In the genomic region with DNA sequence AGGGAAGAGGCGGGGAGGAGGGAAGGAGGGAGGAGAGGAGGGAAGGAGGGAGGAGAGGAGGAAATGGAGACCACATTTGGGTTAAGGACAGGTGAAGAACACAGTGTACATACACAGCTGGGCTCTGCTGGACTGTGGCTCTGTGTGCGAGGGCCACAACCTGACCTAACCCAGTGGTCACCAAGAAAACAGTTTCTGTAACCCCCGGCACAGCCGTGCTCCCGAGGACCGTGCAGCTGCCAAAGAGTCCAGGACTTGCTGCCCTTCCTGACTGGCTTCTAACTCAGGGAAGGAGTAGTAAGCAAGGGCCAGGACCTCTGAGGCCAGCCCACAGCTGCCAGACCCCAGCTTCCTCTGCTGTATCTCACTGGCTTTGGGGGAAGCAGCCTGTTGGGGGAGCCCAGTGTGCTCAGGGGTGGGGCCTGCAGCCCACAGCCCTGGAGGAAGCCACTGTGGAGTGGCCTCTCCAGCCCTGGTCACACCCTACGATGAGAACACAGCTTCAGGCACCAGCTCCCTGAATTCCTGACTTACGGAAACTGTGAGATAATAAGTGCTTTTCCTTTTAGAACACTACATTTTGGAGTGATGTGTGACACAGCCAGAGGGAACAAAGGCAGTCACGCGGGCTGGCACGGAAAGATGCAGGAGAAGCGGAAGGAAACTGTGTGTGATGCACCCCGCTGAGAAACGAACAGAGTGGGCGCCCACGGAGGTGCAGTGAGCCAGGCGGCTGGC, we compare ENCODE assay signal across 1 cellular context.
TF ChIP-seq lines count a peak whose summit lies in the region.

No MANE protein-coding gene starts in this region.

TF ChIP-seq in IMR-90, 13 proteins besides CTCF, POLR2A, EP300 and RAD21:
- no peak for TF ChIP-seq MXI1 (IDR thresholded peaks at IDR 0.05; ENCODE audit: borderline replicate concordance, low read depth, low read length)
- TF ChIP-seq, protein P1, sequence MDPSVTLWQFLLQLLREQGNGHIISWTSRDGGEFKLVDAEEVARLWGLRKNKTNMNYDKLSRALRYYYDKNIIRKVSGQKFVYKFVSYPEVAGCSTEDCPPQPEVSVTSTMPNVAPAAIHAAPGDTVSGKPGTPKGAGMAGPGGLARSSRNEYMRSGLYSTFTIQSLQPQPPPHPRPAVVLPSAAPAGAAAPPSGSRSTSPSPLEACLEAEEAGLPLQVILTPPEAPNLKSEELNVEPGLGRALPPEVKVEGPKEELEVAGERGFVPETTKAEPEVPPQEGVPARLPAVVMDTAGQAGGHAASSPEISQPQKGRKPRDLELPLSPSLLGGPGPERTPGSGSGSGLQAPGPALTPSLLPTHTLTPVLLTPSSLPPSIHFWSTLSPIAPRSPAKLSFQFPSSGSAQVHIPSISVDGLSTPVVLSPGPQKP (IDR thresholded peaks at IDR 0.05; ENCODE audit: borderline replicate concordance, low read depth, low read length), result no peak
- no peak for TF ChIP-seq SMC3 (IDR thresholded peaks at IDR 0.05; ENCODE audit: low read depth, low read length)
- TF ChIP-seq CHD1 (IDR thresholded peaks at IDR 0.05; ENCODE audit: low read depth, low read length), result no peak
- no peak for TF ChIP-seq RCOR1 (IDR thresholded peaks at IDR 0.05; ENCODE audit: insufficient replicate concordance, low read length)
- TF ChIP-seq CEBPB (IDR thresholded peaks at IDR 0.05; ENCODE audit: low read depth, low read length), result no peak
- no peak for TF ChIP-seq MAFK (IDR thresholded peaks at IDR 0.05; ENCODE audit: low read depth, low read length)
- TF ChIP-seq RFX5 (IDR thresholded peaks at IDR 0.05; ENCODE audit: low read depth, low read length), result no peak
- TF ChIP-seq MAZ (IDR thresholded peaks at IDR 0.05; ENCODE audit: borderline replicate concordance, low read depth, low read length), result no peak
- TF ChIP-seq, protein P2, sequence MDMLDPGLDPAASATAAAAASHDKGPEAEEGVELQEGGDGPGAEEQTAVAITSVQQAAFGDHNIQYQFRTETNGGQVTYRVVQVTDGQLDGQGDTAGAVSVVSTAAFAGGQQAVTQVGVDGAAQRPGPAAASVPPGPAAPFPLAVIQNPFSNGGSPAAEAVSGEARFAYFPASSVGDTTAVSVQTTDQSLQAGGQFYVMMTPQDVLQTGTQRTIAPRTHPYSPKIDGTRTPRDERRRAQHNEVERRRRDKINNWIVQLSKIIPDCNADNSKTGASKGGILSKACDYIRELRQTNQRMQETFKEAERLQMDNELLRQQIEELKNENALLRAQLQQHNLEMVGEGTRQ (IDR thresholded peaks at IDR 0.05; ENCODE audit: low read depth, low read length), result no peak
- TF ChIP-seq NFE2L2 (IDR thresholded peaks at IDR 0.05; ENCODE audit: low read depth, low read length), result no peak
- no peak for TF ChIP-seq FOS (IDR thresholded peaks at IDR 0.05; ENCODE audit: low read depth, low read length)
- no peak for TF ChIP-seq BHLHE40 (IDR thresholded peaks at IDR 0.05; ENCODE audit: low read depth, low read length)
TF ChIP-seq in IMR-90: peak in this region for 0.
